In genomic region chr14:101318271-101318670, GRCh38 we compare ENCODE assay signal across 26 cellular contexts.
"Had no signal": no experiment of that assay in that cellular context is flagged by ENCODE, and none has a peak within 500 bp of the region (broad histone marks: within the 10 kb centered on the region; RNA-seq: fewer than 3 reads in every experiment).

No MANE protein-coding gene starts in this region.

- FAIRE-seq: astrocyte had no signal

- H3K36me3 ChIP-seq: SJSA1 had no signal

- H3K4me3 Mint-ChIP-seq: activated B cell treated with CpG ODN at 0.5 μM for 24 hours; activated CD4-positive, alpha-beta T cell treated with anti-CD3 and anti-CD28 coated beads, Interleukin-2, amount 10 ng/mL, durations not matched to agents 24 days and 14 days; activated CD8-positive, alpha-beta memory T cell treated with anti-CD3 and anti-CD28 coated beads, Interleukin-2, amount 10 ng/mL, durations not matched to agents 7 days and 5 days; activated naive CD4-positive, alpha-beta T cell treated with anti-CD3 and anti-CD28 coated beads, Interleukin-2, amount 50 U/mL, for 24 hours; activated T-cell treated with anti-CD3 and anti-CD28 coated beads, Interleukin-2, amount 50 U/mL, for 24 hours; activated T-helper 1 cell treated with anti-CD3 and anti-CD28 coated beads, Interleukin-12 subunit alpha, Interleukin-12 subunit beta, Interleukin-2, Interleukin-4 antibody, amounts not matched to agents 30 ng/mL and 10 ng/mL and 1 ng/mL, durations not matched to agents 14 hours and 24 hours and 36 hours; brain; T-helper 1 cell treated with Interleukin-12 subunit alpha and Interleukin-12 subunit beta and Interleukin-4 antibody, amounts not matched to agents 30 μg/mL and 1 μg/mL, for 36 hours had no signal

- ATAC-seq: activated CD8-positive, alpha-beta memory T cell treated with anti-CD3 and anti-CD28 coated beads, Interleukin-2, amount 10 ng/mL, durations not matched to agents 7 days and 5 days; Panc1; Right ventricle myocardium inferior had no signal

- H3K27ac ChIP-seq: KMS-11, SJSA1 had no signal

- H3K4me3 ChIP-seq: SJSA1 had no signal

- H3K4me2 ChIP-seq: KMS-11 had no signal

- H3K4me1 ChIP-seq: SJSA1 had no signal

- H3K9me3 ChIP-seq: SJSA1 had no signal

- H3K27me3 ChIP-seq: SJSA1 had no signal

- H3K36me3 Mint-ChIP-seq: activated CD8-positive, alpha-beta memory T cell treated with anti-CD3 and anti-CD28 coated beads, Interleukin-2, amount 10 ng/mL, durations not matched to agents 7 days and 5 days; activated naive CD4-positive, alpha-beta T cell treated with anti-CD3 and anti-CD28 coated beads, Interleukin-2, amount 50 U/mL, for 24 hours had no signal

- DNase-seq: activated B cell treated with CpG ODN at 0.5 μM for 24 hours; activated CD4-positive, alpha-beta T cell treated with anti-CD3 and anti-CD28 coated beads for 1 hour; activated CD4-positive, alpha-beta T cell treated with anti-CD3 and anti-CD28 coated beads, Interleukin-2, amount 10 ng/mL, durations not matched to agents 24 days and 14 days; activated CD4-positive, alpha-beta T cell treated with anti-CD3 and anti-CD28 coated beads, Interleukin-2, amount 50 U/mL, for 48 hours; activated CD8-positive, alpha-beta memory T cell treated with anti-CD3 and anti-CD28 coated beads, Interleukin-2, amount 10 ng/mL, durations not matched to agents 7 days and 5 days; activated effector memory CD4-positive, alpha-beta T cell treated with Interleukin-2 at 50 U/mL for 16 hours; activated naive CD4-positive, alpha-beta T cell; activated T-cell treated with anti-CD3 and anti-CD28 coated beads, Interleukin-2, amount 50 U/mL, for 24 hours; amygdala; NCI-H1092; NCI-H1930; NCI-H2171; NCI-H2227 treated with DMSO at 0.1 percent for 48 hours; NCI-H446 treated with DMSO at 0.1 percent for 48 hours; NCI-H524 treated with DMSO at 0.1 percent for 48 hours; NCI-H82; RPMI8226 had no signal

- H3K4me1 Mint-ChIP-seq: activated B cell treated with CpG ODN at 0.5 μM for 24 hours; activated CD4-positive, alpha-beta T cell treated with anti-CD3 and anti-CD28 coated beads, Interleukin-2, amount 10 ng/mL, durations not matched to agents 24 days and 14 days; activated CD8-positive, alpha-beta memory T cell treated with anti-CD3 and anti-CD28 coated beads, Interleukin-2, amount 10 ng/mL, durations not matched to agents 7 days and 5 days; activated naive CD4-positive, alpha-beta T cell treated with anti-CD3 and anti-CD28 coated beads, Interleukin-2, amount 50 U/mL, for 24 hours; brain had no signal

- H3K27ac Mint-ChIP-seq: activated B cell treated with CpG ODN at 0.5 μM for 24 hours; activated CD4-positive, alpha-beta T cell treated with anti-CD3 and anti-CD28 coated beads, Interleukin-2, amount 10 ng/mL, durations not matched to agents 24 days and 14 days; activated CD8-positive, alpha-beta memory T cell treated with anti-CD3 and anti-CD28 coated beads, Interleukin-2, amount 10 ng/mL, durations not matched to agents 7 days and 5 days; activated naive CD4-positive, alpha-beta T cell treated with anti-CD3 and anti-CD28 coated beads, Interleukin-2, amount 50 U/mL, for 24 hours; activated T-cell treated with anti-CD3 and anti-CD28 coated beads, Interleukin-2, amount 50 U/mL, for 24 hours; activated T-helper 1 cell treated with anti-CD3 and anti-CD28 coated beads, Interleukin-12 subunit alpha, Interleukin-12 subunit beta, Interleukin-2, Interleukin-4 antibody, amounts not matched to agents 30 ng/mL and 10 ng/mL and 1 ng/mL, durations not matched to agents 14 hours and 24 hours and 36 hours; brain; T-helper 1 cell treated with Interleukin-12 subunit alpha and Interleukin-12 subunit beta and Interleukin-4 antibody, amounts not matched to agents 30 μg/mL and 1 μg/mL, for 36 hours had no signal

- H3K9ac ChIP-seq: KMS-11 had no signal
